In the genomic region with DNA sequence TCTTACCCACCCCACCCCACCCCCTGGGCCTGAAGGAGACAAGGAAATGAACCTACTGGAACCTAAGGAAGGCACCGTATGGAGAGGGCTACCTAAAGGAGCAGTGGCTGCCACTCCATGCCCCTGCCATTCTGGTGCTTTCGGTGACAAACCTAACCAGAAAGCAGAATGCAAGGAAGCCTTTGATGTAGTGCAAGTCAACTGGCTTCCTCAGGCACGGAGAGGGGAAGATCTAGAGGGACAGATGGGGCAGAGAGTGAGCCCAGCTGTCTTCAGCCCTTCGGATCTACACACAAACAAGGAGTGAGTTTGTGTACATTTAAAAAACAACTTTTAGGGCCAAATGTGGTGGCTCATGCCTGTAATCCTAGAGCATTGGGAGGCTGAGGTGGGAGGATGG, we compare ENCODE assay signal across 14 cellular contexts.
A peak's percentile ranks its signal among the peaks of the same experiment; 100 is the strongest.
DNase-seq lines count a peak whose midpoint lies in the region; ATAC-seq lines count a peak whose summit lies in the region.
"Had no signal": no experiment of that assay in that cellular context is flagged by ENCODE, and none has a peak within 500 bp of the region (broad histone marks: within the 10 kb centered on the region; RNA-seq: fewer than 3 reads in every experiment).

No MANE protein-coding gene starts in this region.

- peak overlapping the region; percentile 27 for H3K4me3 Mint-ChIP-seq in activated naive CD4-positive, alpha-beta T cell treated with anti-CD3 and anti-CD28 coated beads, Interleukin-2, amount 10 ng/mL, durations not matched to agents 7 days and 5 days
- peak overlapping the region; percentile 37 to 42 for H3K4me3 Mint-ChIP-seq in effector memory CD8-positive, alpha-beta T cell

- H3K36me3 Mint-ChIP-seq in activated naive CD4-positive, alpha-beta T cell treated with anti-CD3 and anti-CD28 coated beads, Interleukin-2, amount 10 ng/mL, durations not matched to agents 7 days and 5 days = peaks cover 56% of the 10 kb centered on the region
- H3K36me3 Mint-ChIP-seq in effector memory CD8-positive, alpha-beta T cell (ENCODE audit: insufficient read depth) = peaks cover 39% of the 10 kb centered on the region

- no peak for ATAC-seq in effector memory CD8-positive, alpha-beta T cell (replicated peaks)
- no peak for ATAC-seq in GM18517 (IDR thresholded peaks at IDR 0.05; ENCODE audit: unreplicated experiment)
- no peak for ATAC-seq in GM21529 (IDR thresholded peaks at IDR 0.05; ENCODE audit: unreplicated experiment)
- ATAC-seq: HCT116 had no signal

- DNase-seq in activated naive CD4-positive, alpha-beta T cell treated with anti-CD3 and anti-CD28 coated beads, Interleukin-2, amount 10 ng/mL, durations not matched to agents 7 days and 5 days = peak; percentile 38
- DNase-seq in activated naive CD4-positive, alpha-beta T cell treated with anti-CD3 and anti-CD28 coated beads, Interleukin-2, amount 50 U/mL, for 16 hours = no peak
- peak; percentile 28 to 35 for DNase-seq in activated CD4-positive, alpha-beta T cell treated with anti-CD3 and anti-CD28 coated beads, Interleukin-2, amount 50 U/mL, for 48 hours
- DNase-seq in effector memory CD8-positive, alpha-beta T cell = no peak
- no peak for DNase-seq in HUDEP-2 (lab: John Stamatoyannopoulos, UW; ENCODE audit: unreplicated experiment in 76 of 76)
- no peak for DNase-seq in SIG-M5 (lab: John Stamatoyannopoulos, UW)
- DNase-seq: activated CD8-positive, alpha-beta memory T cell treated with anti-CD3 and anti-CD28 coated beads for 24 hours; GF-D8; hypothalamus; kidney glomerular epithelial cell; NCI-H1417 treated with DMSO at 0.1 percent for 48 hours had no signal

- H3K9me3 Mint-ChIP-seq in activated naive CD4-positive, alpha-beta T cell treated with anti-CD3 and anti-CD28 coated beads, Interleukin-2, amount 10 ng/mL, durations not matched to agents 7 days and 5 days = no peaks in the 10 kb centered on the region
- H3K9me3 Mint-ChIP-seq in effector memory CD8-positive, alpha-beta T cell = no peaks in the 10 kb centered on the region

- CTCF ChIA-PET in activated naive CD4-positive, alpha-beta T cell treated with anti-CD3 and anti-CD28 coated beads, Interleukin-2, amount 10 ng/mL, durations not matched to agents 7 days and 5 days (lab: Charles Lee) = interaction anchor here (1.0 to 3.1 kb wide), 3 partner anchors 14 to 38 kb away, joined by 3 to 13 read pairs (median 3); partner anchors contain the start of gene PPP1R16B

- H3K4me1 Mint-ChIP-seq in activated naive CD4-positive, alpha-beta T cell treated with anti-CD3 and anti-CD28 coated beads, Interleukin-2, amount 10 ng/mL, durations not matched to agents 7 days and 5 days = peaks cover 81% of the 10 kb centered on the region
- H3K4me1 Mint-ChIP-seq in effector memory CD8-positive, alpha-beta T cell (ENCODE audit: low read depth in 2 of 2) = peaks cover 55 to 80% of the 10 kb centered on the region in 2 donors

- H3K27me3 Mint-ChIP-seq in activated naive CD4-positive, alpha-beta T cell treated with anti-CD3 and anti-CD28 coated beads, Interleukin-2, amount 10 ng/mL, durations not matched to agents 7 days and 5 days = no peaks in the 10 kb centered on the region
- H3K27me3 Mint-ChIP-seq in effector memory CD8-positive, alpha-beta T cell = no peaks in the 10 kb centered on the region

- peak overlapping the region; percentile 80 for H3K27ac Mint-ChIP-seq in activated naive CD4-positive, alpha-beta T cell treated with anti-CD3 and anti-CD28 coated beads, Interleukin-2, amount 10 ng/mL, durations not matched to agents 7 days and 5 days
- peak overlapping the region; percentile 21 to 100 for H3K27ac Mint-ChIP-seq in effector memory CD8-positive, alpha-beta T cell

Comparison
In these comparisons a context has a peak if more than half of its experiments do, and no peak if none do; other contexts are left out.
1. DNase-seq: peak in activated naive CD4-positive, alpha-beta T cell treated with anti-CD3 and anti-CD28 coated beads, Interleukin-2, amount 10 ng/mL, durations not matched to agents 7 days and 5 days (single experiment) and activated CD4-positive, alpha-beta T cell treated with anti-CD3 and anti-CD28 coated beads, Interleukin-2, amount 50 U/mL, for 48 hours (2 of 2); none in activated naive CD4-positive, alpha-beta T cell treated with anti-CD3 and anti-CD28 coated beads, Interleukin-2, amount 50 U/mL, for 16 hours (single experiment), effector memory CD8-positive, alpha-beta T cell (0 of 3), HUDEP-2 (0 of 76) and SIG-M5 (single experiment).